20 cellular contexts compared by ENCODE assay signal in the genomic region with DNA sequence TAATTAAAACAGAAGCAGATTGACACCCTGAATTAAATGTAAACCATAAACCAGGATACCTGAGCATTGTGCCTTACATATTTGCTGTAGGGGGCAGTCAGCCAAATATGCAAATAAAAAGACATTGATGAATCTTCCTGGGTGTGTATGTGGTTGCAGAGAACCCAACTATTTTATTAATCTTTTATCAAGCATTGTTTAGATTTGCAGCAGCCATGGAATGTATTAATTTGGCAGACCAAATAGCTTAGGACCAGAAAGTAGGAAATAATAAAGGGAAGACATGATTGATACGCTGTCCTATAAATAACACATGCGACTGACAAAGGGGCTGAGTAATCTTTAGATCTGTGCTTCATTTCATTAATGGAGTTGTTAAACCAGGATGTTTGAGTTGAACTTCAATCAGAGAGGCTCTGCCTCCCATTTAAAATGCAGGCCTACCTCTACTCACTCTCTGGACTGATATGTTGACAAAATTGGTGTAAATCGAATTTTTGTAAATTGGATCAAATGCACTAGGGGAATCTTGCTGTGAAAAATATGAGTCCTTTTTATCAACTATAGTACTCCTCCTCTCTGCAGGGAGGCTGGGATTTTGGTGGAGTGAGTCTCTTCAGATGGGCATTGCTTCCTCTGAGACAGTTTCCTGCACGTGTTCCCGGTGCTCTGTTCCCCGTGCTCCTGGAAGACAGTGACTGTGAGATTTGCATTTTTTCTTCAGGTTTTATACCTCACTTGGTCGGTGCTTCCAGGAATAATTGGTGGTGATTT.
"Had no signal": no experiment of that assay in that cellular context is flagged by ENCODE, and none has a peak within 500 bp of the region (broad histone marks: within the 10 kb centered on the region; RNA-seq: fewer than 3 reads in every experiment).

No MANE protein-coding gene starts in this region.

- DNase-seq: activated CD4-positive, alpha-beta T cell treated with anti-CD3 and anti-CD28 coated beads, Interleukin-2, amount 10 ng/mL, durations not matched to agents 24 days and 14 days; activated CD8-positive, alpha-beta T cell treated with anti-CD3 and anti-CD28 coated beads for 36 hours; activated naive CD4-positive, alpha-beta T cell treated with Interleukin-2 at 50 U/mL for 16 hours; activated naive CD8-positive, alpha-beta T cell treated with anti-CD3 and anti-CD28 coated beads, Interleukin-2, amount 10 ng/mL, durations not matched to agents 7 days and 5 days; activated T-cell treated with anti-CD3 and anti-CD28 coated beads, Interleukin-2, amount 50 U/mL, for 1 hour; amygdala; body of pancreas; dorsolateral prefrontal cortex; foreskin fibroblast; left cardiac atrium; lower lobe of right lung; natural killer cell; stimulated activated CD4-positive, alpha-beta T cell treated with anti-CD3 and anti-CD28 coated beads, Interleukin-4, amount 100 ng/mL, for 4 hours; stimulated activated naive B cell treated with anti-CD40 and anti-IgM and Interleukin-4, amounts not matched to agents 10 μg/mL and 1 μg/mL and 100 μg/mL, for 72 hours; upper lobe of right lung had no signal

- H3K4me1 Mint-ChIP-seq: activated CD4-positive, alpha-beta T cell treated with anti-CD3 and anti-CD28 coated beads, Interleukin-2, amount 10 ng/mL, durations not matched to agents 24 days and 14 days; activated naive CD8-positive, alpha-beta T cell treated with anti-CD3 and anti-CD28 coated beads, Interleukin-2, amount 10 ng/mL, durations not matched to agents 7 days and 5 days; natural killer cell had no signal

- H2AFZ ChIP-seq: parathyroid adenoma had no signal

- H3K4me1 ChIP-seq: body of pancreas, parathyroid adenoma had no signal

- H3K9me3 ChIP-seq: body of pancreas, lower lobe of right lung, upper lobe of right lung had no signal

- H3K4me3 Mint-ChIP-seq: activated CD4-positive, alpha-beta T cell treated with anti-CD3 and anti-CD28 coated beads, Interleukin-2, amount 10 ng/mL, durations not matched to agents 24 days and 14 days; activated CD8-positive, alpha-beta T cell treated with anti-CD3 and anti-CD28 coated beads for 36 hours; activated naive CD8-positive, alpha-beta T cell treated with anti-CD3 and anti-CD28 coated beads, Interleukin-2, amount 10 ng/mL, durations not matched to agents 7 days and 5 days; natural killer cell; stimulated activated naive B cell treated with anti-CD40 and anti-IgM and Interleukin-4, amounts not matched to agents 10 μg/mL and 1 μg/mL and 100 μg/mL, for 72 hours had no signal

- ATAC-seq: activated CD8-positive, alpha-beta T cell treated with anti-CD3 and anti-CD28 coated beads for 36 hours; body of pancreas; left cardiac atrium; lower lobe of right lung; natural killer cell; sciatic nerve; stimulated activated naive B cell treated with anti-CD40 and anti-IgM and Interleukin-4, amounts not matched to agents 10 μg/mL and 1 μg/mL and 100 μg/mL, for 72 hours; upper lobe of right lung had no signal

- H3K36me3 ChIP-seq: lower lobe of right lung, upper lobe of right lung had no signal

- H3K4me3 ChIP-seq: body of pancreas, dorsolateral prefrontal cortex, lower lobe of right lung, upper lobe of right lung had no signal

- H3K27ac Mint-ChIP-seq: activated CD4-positive, alpha-beta T cell treated with anti-CD3 and anti-CD28 coated beads, Interleukin-2, amount 10 ng/mL, durations not matched to agents 24 days and 14 days; activated CD8-positive, alpha-beta T cell treated with anti-CD3 and anti-CD28 coated beads for 36 hours; activated naive CD8-positive, alpha-beta T cell treated with anti-CD3 and anti-CD28 coated beads, Interleukin-2, amount 10 ng/mL, durations not matched to agents 7 days and 5 days; activated T-helper 2 cell treated with anti-CD3 and anti-CD28 coated beads, Interferon-gamma antibody, Interleukin-2, Interleukin-4, amounts not matched to agents 10 μg/mL and 5 μg/mL and 100 μg/mL, durations not matched to agents 14 hours and 24 hours and 36 hours; natural killer cell; stimulated activated naive B cell treated with anti-CD40 and anti-IgM and Interleukin-4, amounts not matched to agents 10 μg/mL and 1 μg/mL and 100 μg/mL, for 72 hours had no signal

- H3K9ac ChIP-seq: parathyroid adenoma had no signal

- H3K36me3 Mint-ChIP-seq: activated naive CD8-positive, alpha-beta T cell treated with anti-CD3 and anti-CD28 coated beads, Interleukin-2, amount 10 ng/mL, durations not matched to agents 7 days and 5 days; natural killer cell; stimulated activated naive B cell treated with anti-CD40 and anti-IgM and Interleukin-4, amounts not matched to agents 10 μg/mL and 1 μg/mL and 100 μg/mL, for 72 hours had no signal

- H3K27ac ChIP-seq: body of pancreas, dorsolateral prefrontal cortex, lower lobe of right lung, parathyroid adenoma, upper lobe of right lung had no signal

- H3K27me3 ChIP-seq: body of pancreas, dorsolateral prefrontal cortex, upper lobe of right lung had no signal

- H3K9me3 Mint-ChIP-seq: activated CD4-positive, alpha-beta T cell treated with anti-CD3 and anti-CD28 coated beads, Interleukin-2, amount 10 ng/mL, durations not matched to agents 24 days and 14 days; activated CD8-positive, alpha-beta T cell treated with anti-CD3 and anti-CD28 coated beads for 36 hours; activated naive CD8-positive, alpha-beta T cell treated with anti-CD3 and anti-CD28 coated beads, Interleukin-2, amount 10 ng/mL, durations not matched to agents 7 days and 5 days; activated T-helper 2 cell treated with anti-CD3 and anti-CD28 coated beads, Interferon-gamma antibody, Interleukin-2, Interleukin-4, amounts not matched to agents 10 μg/mL and 5 μg/mL and 100 μg/mL, durations not matched to agents 14 hours and 24 hours and 36 hours; natural killer cell; stimulated activated naive B cell treated with anti-CD40 and anti-IgM and Interleukin-4, amounts not matched to agents 10 μg/mL and 1 μg/mL and 100 μg/mL, for 72 hours had no signal

- FAIRE-seq: colon, islet of Langerhans had no signal
